ENCODE assay signal across 1 cellular context in the genomic region with DNA sequence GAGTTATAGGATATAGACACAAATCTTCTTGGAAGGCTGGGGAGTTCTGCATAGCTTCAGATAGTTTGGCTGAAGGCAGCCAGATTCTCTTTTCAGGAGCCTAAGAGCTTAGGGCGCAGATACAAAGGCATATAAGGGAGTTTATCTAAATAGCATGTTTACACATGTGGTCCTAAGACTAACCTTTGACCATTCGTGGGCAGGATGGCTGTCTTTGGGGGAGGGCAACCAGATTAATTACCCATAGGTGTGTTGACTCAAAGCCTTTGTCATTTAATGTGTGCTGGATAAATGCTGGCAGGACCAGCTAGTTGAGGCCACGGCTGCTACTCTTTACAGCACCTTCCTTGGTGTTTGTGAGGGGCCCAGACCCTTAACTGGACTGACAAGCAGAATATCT.
A peak's percentile ranks its signal among the peaks of the same experiment; 100 is the strongest.
TF ChIP-seq lines count a peak whose summit lies in the region.

No MANE protein-coding gene starts in this region.

TF ChIP-seq in K562, 482 proteins besides CTCF, POLR2A, EP300 and RAD21 (continued from another document):
- TF ChIP-seq ZNF707 (CRISPR knock-in tag; conservative IDR thresholded peaks at IDR 0.05) (no peak), RCOR1 (IDR thresholded peaks at IDR 0.05; ENCODE audit: borderline replicate concordance in 1 of 2, low read depth in 2 of 2, low read length in 2 of 2) (peak in 1 of 2 experiments; percentile 74; a peak in 2 of 4 replicates), MEIS2 (IDR thresholded peaks at IDR 0.05; ENCODE audit: partially characterized antibody) (peak; percentile 58), PML (IDR thresholded peaks at IDR 0.05; ENCODE audit: low read length) (no peak), ESRRA (IDR thresholded peaks at IDR 0.05; ENCODE audit: borderline replicate concordance, low read depth) (no peak), HMGN3 (IDR thresholded peaks at IDR 0.05; ENCODE audit: borderline replicate concordance, extremely low read depth, insufficient read length, low read depth, low read length) (no peak), GTF2E2 (tag; IDR thresholded peaks at IDR 0.05) (no peak), MTA2 (IDR thresholded peaks at IDR 0.05; ENCODE audit: low read depth) (peak; percentile 31; the same call in 1 of the 2 replicates), MAFF (IDR thresholded peaks at IDR 0.05; ENCODE audit: low read length) (no peak), ZNF766 (CRISPR knock-in tag; conservative IDR thresholded peaks at IDR 0.05) (no peak), TAL1 (IDR thresholded peaks at IDR 0.05) (peak; percentile 70), XRCC5 (IDR thresholded peaks at IDR 0.05; ENCODE audit: low read depth, low read length) (no peak), RB1 (IDR thresholded peaks at IDR 0.05; ENCODE audit: low read depth) (no peak), FOXA3 (CRISPR knock-in tag; conservative IDR thresholded peaks at IDR 0.05 in 1 of 2, IDR thresholded peaks at IDR 0.05 in 1 of 2) (peak; percentile 89 to 99), ZNF780A (CRISPR knock-in tag; IDR thresholded peaks at IDR 0.05) (no peak), CBFA2T2 (conservative IDR thresholded peaks at IDR 0.05) (peak; percentile 70), SMAD3 (CRISPR knock-in tag; conservative IDR thresholded peaks at IDR 0.05) (no peak), PCBP1 (IDR thresholded peaks at IDR 0.05; ENCODE audit: low read depth, low read length, poor library complexity, severe bottlenecking) (no peak), NCOR1 (IDR thresholded peaks at IDR 0.05) (peak; percentile 61)
- TF ChIP-seq, protein P1, sequence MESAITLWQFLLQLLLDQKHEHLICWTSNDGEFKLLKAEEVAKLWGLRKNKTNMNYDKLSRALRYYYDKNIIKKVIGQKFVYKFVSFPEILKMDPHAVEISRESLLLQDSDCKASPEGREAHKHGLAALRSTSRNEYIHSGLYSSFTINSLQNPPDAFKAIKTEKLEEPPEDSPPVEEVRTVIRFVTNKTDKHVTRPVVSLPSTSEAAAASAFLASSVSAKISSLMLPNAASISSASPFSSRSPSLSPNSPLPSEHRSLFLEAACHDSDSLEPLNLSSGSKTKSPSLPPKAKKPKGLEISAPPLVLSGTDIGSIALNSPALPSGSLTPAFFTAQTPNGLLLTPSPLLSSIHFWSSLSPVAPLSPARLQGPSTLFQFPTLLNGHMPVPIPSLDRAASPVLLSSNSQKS (CRISPR knock-in tag; IDR thresholded peaks at IDR 0.05) = no peak
- TF ChIP-seq, protein P2, sequence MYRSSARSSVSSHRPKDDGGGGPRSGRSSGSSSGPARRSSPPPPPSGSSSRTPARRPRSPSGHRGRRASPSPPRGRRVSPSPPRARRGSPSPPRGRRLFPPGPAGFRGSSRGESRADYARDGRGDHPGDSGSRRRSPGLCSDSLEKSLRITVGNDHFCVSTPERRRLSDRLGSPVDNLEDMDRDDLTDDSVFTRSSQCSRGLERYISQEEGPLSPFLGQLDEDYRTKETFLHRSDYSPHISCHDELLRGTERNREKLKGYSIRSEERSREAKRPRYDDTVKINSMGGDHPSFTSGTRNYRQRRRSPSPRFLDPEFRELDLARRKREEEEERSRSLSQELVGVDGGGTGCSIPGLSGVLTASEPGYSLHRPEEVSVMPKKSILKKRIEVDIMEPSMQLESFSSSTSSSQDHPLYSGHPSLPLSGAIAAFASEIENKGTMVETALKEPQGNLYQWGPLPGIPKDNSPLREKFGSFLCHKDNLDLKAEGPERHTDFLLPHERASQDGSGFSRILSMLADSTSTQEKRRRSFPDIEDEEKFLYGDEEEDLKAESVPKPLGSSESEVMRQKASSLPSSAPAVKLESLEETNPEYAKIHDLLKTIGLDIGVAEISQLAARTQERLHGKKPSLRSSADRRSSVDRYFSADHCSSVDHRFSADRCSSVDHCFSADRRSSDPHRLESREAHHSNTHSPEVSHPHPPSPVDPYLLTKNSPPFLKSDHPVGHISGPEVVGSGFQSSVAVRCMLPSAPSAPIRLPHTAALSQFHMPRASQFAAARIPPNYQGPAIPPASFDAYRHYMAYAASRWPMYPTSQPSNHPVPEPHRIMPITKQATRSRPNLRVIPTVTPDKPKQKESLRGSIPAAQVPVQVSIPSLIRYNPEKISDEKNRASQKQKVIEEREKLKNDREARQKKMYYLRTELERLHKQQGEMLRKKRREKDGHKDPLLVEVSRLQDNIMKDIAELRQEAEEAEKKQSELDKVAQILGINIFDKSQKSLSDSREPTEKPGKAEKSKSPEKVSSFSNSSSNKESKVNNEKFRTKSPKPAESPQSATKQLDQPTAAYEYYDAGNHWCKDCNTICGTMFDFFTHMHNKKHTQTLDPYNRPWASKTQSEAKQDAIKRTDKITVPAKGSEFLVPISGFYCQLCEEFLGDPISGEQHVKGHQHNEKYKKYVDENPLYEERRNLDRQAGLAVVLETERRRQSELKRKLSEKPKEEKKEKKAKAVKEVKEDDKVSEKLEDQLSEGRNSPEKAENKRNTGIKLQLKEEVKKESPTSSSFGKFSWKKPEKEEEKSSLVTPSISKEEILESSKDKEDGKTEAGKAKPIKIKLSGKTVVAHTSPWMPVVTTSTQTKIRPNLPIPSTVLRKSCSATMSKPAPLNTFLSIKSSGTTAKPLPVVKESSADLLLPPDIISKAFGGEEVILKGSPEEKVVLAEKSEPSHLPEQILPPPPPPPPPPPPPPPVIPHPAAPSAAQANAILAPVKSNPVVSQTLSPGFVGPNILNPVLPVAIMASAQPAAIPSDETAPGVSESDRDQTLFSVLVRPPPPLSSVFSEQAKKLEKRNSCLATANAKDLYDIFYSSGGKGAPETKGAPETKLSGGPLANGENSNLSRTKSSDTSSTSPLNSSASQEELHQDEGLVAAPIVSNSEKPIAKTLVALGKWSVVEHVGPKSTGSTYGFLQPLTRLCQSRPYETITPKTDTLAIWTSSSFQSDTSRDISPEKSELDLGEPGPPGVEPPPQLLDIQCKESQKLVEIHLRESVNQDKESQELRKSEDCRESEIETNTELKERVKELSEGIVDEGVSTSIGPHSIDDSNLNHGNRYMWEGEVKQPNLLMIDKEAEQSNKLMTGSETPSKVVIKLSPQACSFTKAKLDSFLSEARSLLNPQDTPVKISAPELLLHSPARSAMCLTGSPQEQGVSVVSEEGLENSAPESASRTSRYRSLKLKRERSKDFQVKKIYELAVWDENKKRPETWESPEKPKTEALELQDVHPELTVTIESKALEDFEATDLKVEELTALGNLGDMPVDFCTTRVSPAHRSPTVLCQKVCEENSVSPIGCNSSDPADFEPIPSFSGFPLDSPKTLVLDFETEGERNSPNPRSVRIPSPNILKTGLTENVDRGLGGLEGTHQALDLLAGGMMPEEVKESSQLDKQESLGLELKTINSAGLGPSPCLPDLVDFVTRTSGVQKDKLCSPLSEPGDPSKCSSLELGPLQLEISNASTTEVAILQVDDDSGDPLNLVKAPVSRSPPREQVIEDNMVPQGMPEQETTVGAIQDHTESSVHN (IDR thresholded peaks at IDR 0.05; ENCODE audit: borderline replicate concordance in 1 of 2, low read depth in 1 of 2) = no peak
- TF ChIP-seq, protein P3, sequence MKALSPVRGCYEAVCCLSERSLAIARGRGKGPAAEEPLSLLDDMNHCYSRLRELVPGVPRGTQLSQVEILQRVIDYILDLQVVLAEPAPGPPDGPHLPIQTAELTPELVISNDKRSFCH (CRISPR knock-in tag; IDR thresholded peaks at IDR 0.05) = no peak
- TF ChIP-seq, protein P3 (tag; IDR thresholded peaks at IDR 0.05) = 0 out of 2 replicates have a peak, but pooled peaks have one; percentile 56
